16 cellular contexts compared by ENCODE assay signal in genomic region chr6:13434455-13434775, GRCh38.
"Had no signal": no experiment of that assay in that cellular context is flagged by ENCODE, and none has a peak within 500 bp of the region (broad histone marks: within the 10 kb centered on the region; RNA-seq: fewer than 3 reads in every experiment).

No MANE protein-coding gene starts in this region.

- H3K4me3 Mint-ChIP-seq: activated T-cell treated with anti-CD3 and anti-CD28 coated beads, Interleukin-2, amount 50 U/mL, for 4 hours; brain; dendritic cell treated with granulocyte-macrophage colony-stimulating factor and Interleukin-4, amounts not matched to agents 40 ng/mL and 50 ng/mL, for 4 days; neural crest cell; T-helper 17 cell had no signal

- H3K36me3 ChIP-seq: ovary, thyroid gland had no signal

- FAIRE-seq: urothelium cell line had no signal

- H3K27me3 ChIP-seq: foreskin keratinocyte, ovary, thyroid gland had no signal

- H3K4me1 ChIP-seq: foreskin keratinocyte, thyroid gland had no signal

- H3K27ac ChIP-seq: foreskin keratinocyte, ovary, thyroid gland had no signal

- H3K9me3 ChIP-seq: ovary, thyroid gland had no signal

- H3K4me3 ChIP-seq: ovary, thyroid gland had no signal

- ATAC-seq: activated naive CD4-positive, alpha-beta T cell treated with anti-CD3 and anti-CD28 coated beads, Interleukin-2, amount 50 U/mL, for 72 hours; activated T-cell treated with anti-CD3 and anti-CD28 coated beads, Interleukin-2, amount 50 U/mL, for 4 hours; foreskin keratinocyte; sciatic nerve had no signal

- DNase-seq: activated CD4-positive, alpha-beta T cell treated with anti-CD3 and anti-CD28 coated beads, Interleukin-2, amount 50 U/mL, for 1 hour; activated effector memory CD4-positive, alpha-beta T cell treated with anti-CD3 and anti-CD28 coated beads, Interleukin-2, amount 50 U/mL, for 16 hours; activated T-cell treated with anti-CD3 and anti-CD28 coated beads, Interleukin-2, amount 50 U/mL, for 4 hours; amygdala; effector memory CD4-positive, alpha-beta T cell; foreskin keratinocyte; glutamatergic neuron; ovary; T-helper 17 cell; thyroid gland had no signal

- H3K27ac Mint-ChIP-seq: activated naive CD4-positive, alpha-beta T cell treated with anti-CD3 and anti-CD28 coated beads, Interleukin-2, amount 50 U/mL, for 72 hours; brain; T-helper 17 cell had no signal

- H3K27me3 Mint-ChIP-seq: brain, T-helper 17 cell had no signal
